ENCODE assay signal across 8 cellular contexts in genomic region chr6:98847767-98848538, GRCh38. TPM values are rescaled to one million over a fixed set of nuclear protein-coding genes. Genes with fewer than 3 reads are reported as not detected.
DNase-seq lines count a peak whose midpoint lies in the region; ATAC-seq, FAIRE-seq and TF ChIP-seq lines count a peak whose summit lies in the region.

No MANE protein-coding gene starts in this region.

- no peak overlapping the region for H3K27ac ChIP-seq in duodenal mucosa (ENCODE audit: low read depth, low read length)
- H3K27ac ChIP-seq in esophagus squamous epithelium, result no peak overlapping the region

- H3K36me3 ChIP-seq in duodenal mucosa (ENCODE audit: control insufficient read depth in 1 of 2, insufficient read depth in 2 of 2, low read length in 2 of 2) (no peaks in the 10 kb centered on the region), esophagus squamous epithelium (no peaks in the 10 kb centered on the region)

- DNase-seq in GM03348 (ENCODE audit: low spot score) (peak; percentile 47), HFFc6 (no peak), HTR-8/SVneo (ENCODE audit: insufficient read length, low spot score) (no peak), esophagus squamous epithelium (lab: John Stamatoyannopoulos, UW) (no peak)
- DNase-seq in natural killer cell treated with Interleukin-12 subunit alpha and Interleukin-12 subunit beta and Interleukin-15 and Interleukin-18, amount 100 ng/mL, for 72 hours (ENCODE audit: low spot score), result no peak

- peaks cover 30% of the 10 kb centered on the region for H3K27me3 Mint-ChIP-seq in HFFc6 (ENCODE audit: insufficient read depth)
- H3K27me3 Mint-ChIP-seq in natural killer cell treated with Interleukin-12 subunit alpha and Interleukin-12 subunit beta and Interleukin-15 and Interleukin-18, amount 100 ng/mL, for 72 hours, result peaks cover 49 to 60% of the 10 kb centered on the region in 2 donors

- TF ChIP-seq CTCF in HFFc6 (IDR thresholded peaks at IDR 0.05) (peak; percentile 23; the same call in 1 of the 2 replicates), esophagus squamous epithelium (IDR thresholded peaks at IDR 0.05) (no peak)

- FAIRE-seq in HTR-8/SVneo (lab: Jason Lieb, UNC), result no peak

- H3K9me3 Mint-ChIP-seq in HFFc6, result no peaks in the 10 kb centered on the region
- H3K9me3 Mint-ChIP-seq in natural killer cell treated with Interleukin-12 subunit alpha and Interleukin-12 subunit beta and Interleukin-15 and Interleukin-18, amount 100 ng/mL, for 72 hours, result no peaks in the 10 kb centered on the region

- no peak overlapping the region for H3K4me3 Mint-ChIP-seq in HFFc6
- H3K4me3 Mint-ChIP-seq in natural killer cell treated with Interleukin-12 subunit alpha and Interleukin-12 subunit beta and Interleukin-15 and Interleukin-18, amount 100 ng/mL, for 72 hours, result no peak overlapping the region

- intact Hi-C loops in esophagus squamous epithelium (cut with DNase I), result no loop called here

- 11 to 12% methylated on average over 10 to 12 of the region's 52 CpGs for WGBS in esophagus squamous epithelium, 2 donors

- H3K4me3 ChIP-seq in duodenal mucosa (ENCODE audit: low read depth in 1 of 2, low read length in 2 of 2) (peak overlapping the region; percentile 22 to 34), esophagus squamous epithelium (peak overlapping the region in 2 of 4 donors; percentile 17 to 33)

- H3K9ac ChIP-seq in duodenal mucosa (ENCODE audit: low read depth in 1 of 2, low read length in 2 of 2), result no peak overlapping the region

- H3K27ac Mint-ChIP-seq in HFFc6, result no peak overlapping the region
- no peak overlapping the region for H3K27ac Mint-ChIP-seq in natural killer cell treated with Interleukin-12 subunit alpha and Interleukin-12 subunit beta and Interleukin-15 and Interleukin-18, amount 100 ng/mL, for 72 hours

- peaks cover 7 to 12% of the 10 kb centered on the region in 2 donors for H3K4me1 ChIP-seq in duodenal mucosa (ENCODE audit: control insufficient read depth in 1 of 2, insufficient read depth in 2 of 2, low read length in 2 of 2)
- peaks cover 16 to 40% (median 23%) of the 10 kb centered on the region in 3 donors for H3K4me1 ChIP-seq in esophagus squamous epithelium

- peak; percentile 34 to 48 for ATAC-seq in natural killer cell treated with Interleukin-12 subunit alpha and Interleukin-12 subunit beta and Interleukin-15 and Interleukin-18, amount 100 ng/mL, for 72 hours
- no peak for ATAC-seq in HG03521 (IDR thresholded peaks at IDR 0.05; ENCODE audit: unreplicated experiment)
- ATAC-seq in GM21515 (IDR thresholded peaks at IDR 0.05; ENCODE audit: unreplicated experiment), result no peak

- peaks cover 65 to 66% of the 10 kb centered on the region in 2 donors for H3K27me3 ChIP-seq in duodenal mucosa (ENCODE audit: control insufficient read depth in 1 of 2, insufficient read depth in 2 of 2, low read length in 2 of 2)
- peaks cover 24 to 74% (median 39%) of the 10 kb centered on the region in 4 donors for H3K27me3 ChIP-seq in esophagus squamous epithelium

- H3K9me3 ChIP-seq in duodenal mucosa (ENCODE audit: control insufficient read depth in 1 of 2, low read length in 2 of 2) (no peaks in the 10 kb centered on the region), esophagus squamous epithelium (no peaks in the 10 kb centered on the region)

- no peaks in the 10 kb centered on the region for H3K36me3 Mint-ChIP-seq in HFFc6 (ENCODE audit: low read depth)
- H3K36me3 Mint-ChIP-seq in natural killer cell treated with Interleukin-12 subunit alpha and Interleukin-12 subunit beta and Interleukin-15 and Interleukin-18, amount 100 ng/mL, for 72 hours, result no peaks in the 10 kb centered on the region

- TF ChIP-seq POLR2A in esophagus squamous epithelium (IDR thresholded peaks at IDR 0.05), result no peak

- peaks cover 13% of the 10 kb centered on the region for H3K4me1 Mint-ChIP-seq in HFFc6 (ENCODE audit: low read depth)
- H3K4me1 Mint-ChIP-seq in natural killer cell treated with Interleukin-12 subunit alpha and Interleukin-12 subunit beta and Interleukin-15 and Interleukin-18, amount 100 ng/mL, for 72 hours (ENCODE audit: low read depth in 2 of 2), result peaks cover 7% of the 10 kb centered on the region in 2 donors

RNA-seq across cellular contexts. Expression of gene POU3F2, which starts 13.6 kb away (rescaled TPM):
- total RNA-seq in HFFc6 (2021; fragmentation: NEBNext Ultra II Directional; extraction: Animal tissue kit (Norgen Biotek cat#: 25700)), result under 1 TPM in 2 of 6 experiments, not detected in 4; 0.02 TPM
- total RNA-seq in natural killer cell treated with Interleukin-12 subunit alpha and Interleukin-12 subunit beta and Interleukin-15 and Interleukin-18, amount 100 ng/mL, for 72 hours, result not detected
- not detected for total RNA-seq in esophagus squamous epithelium

Comparison
In these comparisons a context has a peak if more than half of its experiments do, and no peak if none do; other contexts are left out.
1. ATAC-seq: peak in natural killer cell treated with Interleukin-12 subunit alpha and Interleukin-12 subunit beta and Interleukin-15 and Interleukin-18, amount 100 ng/mL, for 72 hours (2 of 2); none in HG03521 (single experiment) and GM21515 (single experiment).